In the genomic region with DNA sequence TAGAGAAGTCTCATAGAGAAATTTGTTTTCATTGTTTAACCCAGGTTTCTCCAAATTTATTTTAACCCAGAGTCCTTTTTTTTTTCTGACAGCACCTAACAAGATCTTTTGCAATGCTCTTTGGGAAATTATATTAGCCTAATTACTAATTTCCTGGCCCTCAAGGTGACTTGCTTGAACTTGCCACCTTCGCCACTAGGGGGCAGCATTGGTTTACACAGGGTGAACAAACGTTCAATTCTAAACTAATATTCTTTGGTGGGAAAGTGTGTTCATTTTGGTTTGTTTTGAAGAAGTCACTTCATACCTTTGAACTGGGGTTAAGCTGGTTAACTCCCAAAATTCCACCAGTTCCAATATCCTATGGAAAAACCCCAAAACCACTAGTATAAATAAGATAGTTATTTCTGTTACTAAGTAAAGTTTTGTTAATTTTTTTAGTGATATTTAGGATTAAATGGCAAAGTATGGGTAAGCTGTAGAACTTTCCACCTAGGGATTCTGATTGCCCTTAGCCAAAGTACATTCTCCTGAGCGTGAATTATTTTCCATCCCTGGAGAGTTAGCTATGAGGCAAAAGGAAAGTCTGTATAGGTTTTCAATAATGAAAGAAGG, we compare ENCODE assay signal across 8 cellular contexts. TPM values are rescaled to one million over a fixed set of nuclear protein-coding genes. Genes with fewer than 3 reads are reported as not detected.
DNase-seq lines count a peak whose midpoint lies in the region; ATAC-seq and TF ChIP-seq lines count a peak whose summit lies in the region.

No MANE protein-coding gene starts in this region.

- H3K9me3 ChIP-seq in right atrium auricular region (no peaks in the 10 kb centered on the region), sigmoid colon (no peaks in the 10 kb centered on the region)

- WGBS in sigmoid colon, 2 donors, result 7 to 15% methylated on average over 3 of the region's 3 CpGs

- no peak for ATAC-seq in GM21367 (IDR thresholded peaks at IDR 0.05; ENCODE audit: unreplicated experiment)

- H3K4me1 ChIP-seq in right atrium auricular region (no peaks in the 10 kb centered on the region), sigmoid colon (no peaks in the 10 kb centered on the region)

- intact Hi-C loops in sigmoid colon (cut with DNase I), result no loop called here

- peak; percentile 70 for TF ChIP-seq CTCF in GM20000 (IDR thresholded peaks at IDR 0.05; ENCODE audit: extremely low read depth, missing control alignments)
- peak; percentile 92 to 97 for TF ChIP-seq CTCF in right atrium auricular region (IDR thresholded peaks at IDR 0.05)
- peak; percentile 67 to 95 (median 76) for TF ChIP-seq CTCF in sigmoid colon (IDR thresholded peaks at IDR 0.05)

- no peaks in the 10 kb centered on the region for H3K36me3 ChIP-seq in right atrium auricular region
- no peaks in the 10 kb centered on the region for H3K36me3 ChIP-seq in sigmoid colon

- H3K27me3 ChIP-seq in right atrium auricular region (no peaks in the 10 kb centered on the region), sigmoid colon (no peaks in the 10 kb centered on the region)

- TF ChIP-seq POLR2A in sigmoid colon (IDR thresholded peaks at IDR 0.05), result no peak

- H3K27ac ChIP-seq in right atrium auricular region (no peak overlapping the region), sigmoid colon (no peak overlapping the region)

- H3K4me3 ChIP-seq in right atrium auricular region, result no peak overlapping the region
- no peak overlapping the region for H3K4me3 ChIP-seq in sigmoid colon

- peak in 8 of 14 donors; percentile 1 to 67 (median 29) for DNase-seq in C1 segment of cervical spinal cord (lab: John Stamatoyannopoulos, UW)
- peak; percentile 64 for DNase-seq in GM20000 (ENCODE audit: low spot score)
- peak; percentile 66 for DNase-seq in NCI-H1092 (lab: John Stamatoyannopoulos, UW)
- peak; percentile 4 to 28 for DNase-seq in SW 1271 (lab: John Stamatoyannopoulos, UW)
- peak; percentile 64 for DNase-seq in amniotic epithelial cell (ENCODE audit: low read depth)
- DNase-seq in right atrium auricular region (ENCODE audit: low spot score), result peak; percentile 87
- peak; percentile 84 for DNase-seq in sigmoid colon

- TF ChIP-seq EP300 in sigmoid colon (IDR thresholded peaks at IDR 0.05), result no peak

RNA-seq across cellular contexts. Expression of gene CCDC190, which starts 13.0 kb away (rescaled TPM):
- under 1 TPM; 0.28 to 0.33 TPM for total RNA-seq in right atrium auricular region
- not detected for total RNA-seq in sigmoid colon
- polyA plus RNA-seq in sigmoid colon, result not detected

RNA-seq across cellular contexts. Expression of gene HSD17B7, which starts 57.4 kb away (rescaled TPM):
- total RNA-seq in right atrium auricular region (1 to 10 TPM; 5.6 to 6.9 TPM), sigmoid colon (10 to 100 TPM; 10.8 to 54.2 (median 13.1) TPM)
- 10 to 100 TPM; 11.3 to 27.9 (median 11.4) TPM for polyA plus RNA-seq in sigmoid colon

Comparison
In these comparisons a context has a peak if more than half of its experiments do, and no peak if none do; other contexts are left out.
1. DNase-seq: peak in every context shown above with its lines; median percentile 87 in right atrium auricular region; 84 in sigmoid colon; 66 in NCI-H1092; 64 in GM20000; 64 in amniotic epithelial cell; 29 in C1 segment of cervical spinal cord; 16 in SW 1271.